1 cellular context compared by ENCODE assay signal in the genomic region with DNA sequence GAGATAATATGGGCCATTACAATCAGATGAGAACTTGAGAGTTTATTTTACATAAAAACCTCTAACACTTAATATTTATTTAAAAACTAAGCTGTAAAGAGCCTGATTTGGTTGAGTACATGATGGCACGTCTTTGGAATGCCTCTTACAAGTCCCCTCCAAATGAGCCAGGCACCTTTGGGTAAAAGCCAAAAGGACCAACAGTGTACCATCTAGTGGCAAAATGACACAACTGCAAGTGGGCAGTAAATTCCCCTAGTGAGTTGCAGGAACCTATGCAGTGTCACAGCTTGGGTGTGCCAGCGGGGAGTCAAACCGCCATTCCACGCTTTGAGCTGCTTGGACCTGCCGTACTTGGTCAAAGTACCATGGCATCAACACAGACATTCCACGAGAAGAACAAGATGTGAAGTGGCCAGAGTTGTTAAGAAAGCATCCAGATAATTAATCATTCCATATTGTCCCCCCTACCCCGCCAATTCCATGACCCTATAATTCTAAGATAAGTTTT.
A peak's percentile ranks its signal among the peaks of the same experiment; 100 is the strongest.
TF ChIP-seq lines count a peak whose summit lies in the region.

No MANE protein-coding gene starts in this region.

TF ChIP-seq in liver, 16 proteins besides CTCF, POLR2A, EP300 and RAD21 (continued from another document):
- TF ChIP-seq, protein P1, sequence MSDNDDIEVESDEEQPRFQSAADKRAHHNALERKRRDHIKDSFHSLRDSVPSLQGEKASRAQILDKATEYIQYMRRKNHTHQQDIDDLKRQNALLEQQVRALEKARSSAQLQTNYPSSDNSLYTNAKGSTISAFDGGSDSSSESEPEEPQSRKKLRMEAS (IDR thresholded peaks at IDR 0.05), result no peak
- TF ChIP-seq, protein P2, sequence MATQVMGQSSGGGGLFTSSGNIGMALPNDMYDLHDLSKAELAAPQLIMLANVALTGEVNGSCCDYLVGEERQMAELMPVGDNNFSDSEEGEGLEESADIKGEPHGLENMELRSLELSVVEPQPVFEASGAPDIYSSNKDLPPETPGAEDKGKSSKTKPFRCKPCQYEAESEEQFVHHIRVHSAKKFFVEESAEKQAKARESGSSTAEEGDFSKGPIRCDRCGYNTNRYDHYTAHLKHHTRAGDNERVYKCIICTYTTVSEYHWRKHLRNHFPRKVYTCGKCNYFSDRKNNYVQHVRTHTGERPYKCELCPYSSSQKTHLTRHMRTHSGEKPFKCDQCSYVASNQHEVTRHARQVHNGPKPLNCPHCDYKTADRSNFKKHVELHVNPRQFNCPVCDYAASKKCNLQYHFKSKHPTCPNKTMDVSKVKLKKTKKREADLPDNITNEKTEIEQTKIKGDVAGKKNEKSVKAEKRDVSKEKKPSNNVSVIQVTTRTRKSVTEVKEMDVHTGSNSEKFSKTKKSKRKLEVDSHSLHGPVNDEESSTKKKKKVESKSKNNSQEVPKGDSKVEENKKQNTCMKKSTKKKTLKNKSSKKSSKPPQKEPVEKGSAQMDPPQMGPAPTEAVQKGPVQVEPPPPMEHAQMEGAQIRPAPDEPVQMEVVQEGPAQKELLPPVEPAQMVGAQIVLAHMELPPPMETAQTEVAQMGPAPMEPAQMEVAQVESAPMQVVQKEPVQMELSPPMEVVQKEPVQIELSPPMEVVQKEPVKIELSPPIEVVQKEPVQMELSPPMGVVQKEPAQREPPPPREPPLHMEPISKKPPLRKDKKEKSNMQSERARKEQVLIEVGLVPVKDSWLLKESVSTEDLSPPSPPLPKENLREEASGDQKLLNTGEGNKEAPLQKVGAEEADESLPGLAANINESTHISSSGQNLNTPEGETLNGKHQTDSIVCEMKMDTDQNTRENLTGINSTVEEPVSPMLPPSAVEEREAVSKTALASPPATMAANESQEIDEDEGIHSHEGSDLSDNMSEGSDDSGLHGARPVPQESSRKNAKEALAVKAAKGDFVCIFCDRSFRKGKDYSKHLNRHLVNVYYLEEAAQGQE (IDR thresholded peaks at IDR 0.05), result no peak
- no peak for TF ChIP-seq TAF1 (conservative IDR thresholded peaks at IDR 0.05)
- peak; percentile 58 to 59 for TF ChIP-seq HNF4A (conservative IDR thresholded peaks at IDR 0.05)
- peak; percentile 23 for TF ChIP-seq HNF4G (IDR thresholded peaks at IDR 0.05)
- TF ChIP-seq JUND (IDR thresholded peaks at IDR 0.05), result no peak
- TF ChIP-seq SP1 (IDR thresholded peaks at IDR 0.05), result peak; percentile 19
